Comparison of ENCODE assay signal across 1 cellular context in genomic region chr6:35810831-35811698, GRCh38.
A peak's percentile ranks its signal among the peaks of the same experiment; 100 is the strongest.
TF ChIP-seq lines count a peak whose summit lies in the region.

No MANE protein-coding gene starts in this region.

TF ChIP-seq in HepG2, 621 proteins besides CTCF, POLR2A, EP300 and RAD21:
- no peak for TF ChIP-seq HOXA9 (CRISPR knock-in tag; IDR thresholded peaks at IDR 0.05; ENCODE audit: borderline replicate concordance)
- TF ChIP-seq ZNF383 (CRISPR knock-in tag; IDR thresholded peaks at IDR 0.05; ENCODE audit: borderline replicate concordance): no peak
- no peak for TF ChIP-seq ZC3H13 (CRISPR knock-in tag; IDR thresholded peaks at IDR 0.05)
- TF ChIP-seq MAFF (IDR thresholded peaks at IDR 0.05; ENCODE audit: low read depth, low read length): 0 out of 2 replicates have a peak, but pooled peaks have one; percentile 4
- no peak for TF ChIP-seq LRRFIP1 (CRISPR knock-in tag; conservative IDR thresholded peaks at IDR 0.05)
- TF ChIP-seq ZNF264 (CRISPR knock-in tag; IDR thresholded peaks at IDR 0.05): no peak
- TF ChIP-seq PBX3 (CRISPR knock-in tag; IDR thresholded peaks at IDR 0.05; ENCODE audit: borderline replicate concordance): no peak
- no peak for TF ChIP-seq ZNF224 (CRISPR knock-in tag; IDR thresholded peaks at IDR 0.05)
- TF ChIP-seq FOSL2 (CRISPR knock-in tag; IDR thresholded peaks at IDR 0.05): peak; percentile 16; the same call in 1 of the 2 replicates
- TF ChIP-seq, protein P1, sequence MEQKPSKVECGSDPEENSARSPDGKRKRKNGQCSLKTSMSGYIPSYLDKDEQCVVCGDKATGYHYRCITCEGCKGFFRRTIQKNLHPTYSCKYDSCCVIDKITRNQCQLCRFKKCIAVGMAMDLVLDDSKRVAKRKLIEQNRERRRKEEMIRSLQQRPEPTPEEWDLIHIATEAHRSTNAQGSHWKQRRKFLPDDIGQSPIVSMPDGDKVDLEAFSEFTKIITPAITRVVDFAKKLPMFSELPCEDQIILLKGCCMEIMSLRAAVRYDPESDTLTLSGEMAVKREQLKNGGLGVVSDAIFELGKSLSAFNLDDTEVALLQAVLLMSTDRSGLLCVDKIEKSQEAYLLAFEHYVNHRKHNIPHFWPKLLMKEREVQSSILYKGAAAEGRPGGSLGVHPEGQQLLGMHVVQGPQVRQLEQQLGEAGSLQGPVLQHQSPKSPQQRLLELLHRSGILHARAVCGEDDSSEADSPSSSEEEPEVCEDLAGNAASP (CRISPR knock-in tag; IDR thresholded peaks at IDR 0.05; ENCODE audit: borderline replicate concordance): peak; percentile 77; the same call in 1 of the 2 replicates
- TF ChIP-seq ZNF777 (CRISPR knock-in tag; IDR thresholded peaks at IDR 0.05): no peak
- TF ChIP-seq, protein P2, sequence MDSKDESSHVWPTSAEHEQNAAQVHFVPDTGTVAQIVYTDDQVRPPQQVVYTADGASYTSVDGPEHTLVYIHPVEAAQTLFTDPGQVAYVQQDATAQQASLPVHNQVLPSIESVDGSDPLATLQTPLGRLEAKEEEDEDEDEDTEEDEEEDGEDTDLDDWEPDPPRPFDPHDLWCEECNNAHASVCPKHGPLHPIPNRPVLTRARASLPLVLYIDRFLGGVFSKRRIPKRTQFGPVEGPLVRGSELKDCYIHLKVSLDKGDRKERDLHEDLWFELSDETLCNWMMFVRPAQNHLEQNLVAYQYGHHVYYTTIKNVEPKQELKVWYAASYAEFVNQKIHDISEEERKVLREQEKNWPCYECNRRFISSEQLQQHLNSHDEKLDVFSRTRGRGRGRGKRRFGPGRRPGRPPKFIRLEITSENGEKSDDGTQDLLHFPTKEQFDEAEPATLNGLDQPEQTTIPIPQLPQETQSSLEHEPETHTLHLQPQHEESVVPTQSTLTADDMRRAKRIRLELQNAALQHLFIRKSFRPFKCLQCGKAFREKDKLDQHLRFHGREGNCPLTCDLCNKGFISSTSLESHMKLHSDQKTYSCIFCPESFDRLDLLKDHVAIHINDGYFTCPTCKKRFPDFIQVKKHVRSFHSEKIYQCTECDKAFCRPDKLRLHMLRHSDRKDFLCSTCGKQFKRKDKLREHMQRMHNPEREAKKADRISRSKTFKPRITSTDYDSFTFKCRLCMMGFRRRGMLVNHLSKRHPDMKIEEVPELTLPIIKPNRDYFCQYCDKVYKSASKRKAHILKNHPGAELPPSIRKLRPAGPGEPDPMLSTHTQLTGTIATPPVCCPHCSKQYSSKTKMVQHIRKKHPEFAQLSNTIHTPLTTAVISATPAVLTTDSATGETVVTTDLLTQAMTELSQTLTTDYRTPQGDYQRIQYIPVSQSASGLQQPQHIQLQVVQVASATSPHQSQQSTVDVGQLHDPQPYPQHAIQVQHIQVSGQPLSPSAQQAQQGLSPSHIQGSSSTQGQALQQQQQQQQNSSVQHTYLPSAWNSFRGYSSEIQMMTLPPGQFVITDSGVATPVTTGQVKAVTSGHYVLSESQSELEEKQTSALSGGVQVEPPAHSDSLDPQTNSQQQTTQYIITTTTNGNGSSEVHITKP (CRISPR knock-in tag; IDR thresholded peaks at IDR 0.05; ENCODE audit: low read depth): no peak
- TF ChIP-seq ZNF296 (CRISPR knock-in tag; conservative IDR thresholded peaks at IDR 0.05): 0 out of 2 replicates have a peak, but pooled peaks have one; percentile 25
- peak; percentile 38 for TF ChIP-seq ZNF687 (CRISPR knock-in tag; IDR thresholded peaks at IDR 0.05)
- 0 out of 2 replicates have a peak, but pooled peaks have one; percentile 17 for TF ChIP-seq FOSL1 (CRISPR knock-in tag; IDR thresholded peaks at IDR 0.05; ENCODE audit: borderline replicate concordance)
- no peak for TF ChIP-seq KAT8 (CRISPR knock-in tag; IDR thresholded peaks at IDR 0.05)
- 0 out of 2 replicates have a peak, but pooled peaks have one; percentile 10 for TF ChIP-seq GABPA (IDR thresholded peaks at IDR 0.05; ENCODE audit: low read depth, low read length)
- TF ChIP-seq GABPA (CRISPR knock-in tag; IDR thresholded peaks at IDR 0.05; ENCODE audit: low read depth): peak; percentile 36
- peak; percentile 32; the same call in 1 of the 2 replicates for TF ChIP-seq RXRA (CRISPR knock-in tag; IDR thresholded peaks at IDR 0.05)
- TF ChIP-seq ZNF512B (CRISPR knock-in tag; IDR thresholded peaks at IDR 0.05; ENCODE audit: borderline replicate concordance): 0 out of 2 replicates have a peak, but pooled peaks have one; percentile 33
